ENCODE assay signal across 8 cellular contexts in genomic region chr5:97231025-97231636, GRCh38. TPM values are rescaled to one million over a fixed set of nuclear protein-coding genes. Genes with fewer than 3 reads are reported as not detected.
DNase-seq lines count a peak whose midpoint lies in the region; ATAC-seq, FAIRE-seq and TF ChIP-seq lines count a peak whose summit lies in the region.

No MANE protein-coding gene starts in this region.

- H2AFZ ChIP-seq in H1 (ENCODE audit: low read length), result no peak overlapping the region

- intact Hi-C loops in aorta (cut with DNase I), result no loop called here

- no peak overlapping the region for H2AK5ac ChIP-seq in H1 (ENCODE audit: low read depth, low read length)

- no peak overlapping the region for H3K4ac ChIP-seq in H1 (replicated peaks; ENCODE audit: insufficient read length, low read depth, low read length)

- CTCF ChIA-PET in H1 (lab: Charles Lee; ENCODE audit: partially characterized antibody), result interaction anchor here (0.6 to 3.0 kb wide), 22 partner anchors 9 to 1016 kb away, joined by 3 to 13 read pairs (median 4); no protein-coding TSS in a partner anchor

- no peak overlapping the region for H4K8ac ChIP-seq in H1 (ENCODE audit: extremely low read depth, insufficient read depth, low read length)

- H2BK5ac ChIP-seq in H1 (ENCODE audit: low read depth, low read length), result no peak overlapping the region

- H4K5ac ChIP-seq in H1 (ENCODE audit: insufficient read length, low read depth, low read length), result no peak overlapping the region

- no peaks in the 10 kb centered on the region for H4K20me1 ChIP-seq in H1 (replicated peaks in 1 of 2; ENCODE audit: control insufficient read depth in 1 of 2, insufficient read depth in 2 of 2, low read length in 2 of 2)

- no peak overlapping the region for H3K18ac ChIP-seq in H1 (ENCODE audit: extremely low read depth, low read length)

- no peak overlapping the region for H2BK120ac ChIP-seq in H1 (replicated peaks; ENCODE audit: low read depth, low read length)

- H3K79me2 ChIP-seq in H1 (ENCODE audit: control insufficient read depth in 1 of 2, insufficient read depth in 2 of 2, low read length in 2 of 2), result no peaks in the 10 kb centered on the region

- H3K4me1 ChIP-seq in SJCRH30 (no peaks in the 10 kb centered on the region), H1 (replicated peaks in 1 of 4; ENCODE audit: control insufficient read depth in 3 of 4, insufficient read depth in 4 of 4, low read length in 3 of 4) (no peaks in the 10 kb centered on the region), aorta (ENCODE audit: control insufficient read depth in 1 of 2, insufficient read depth in 2 of 2, low read length in 2 of 2) (no peaks in the 10 kb centered on the region)

- TF ChIP-seq POLR2A in H1 (IDR thresholded peaks at IDR 0.05; ENCODE audit: control extremely low read depth in 1 of 2, low read depth in 2 of 2, low read length in 2 of 2), result no peak

- H2BK20ac ChIP-seq in H1 (ENCODE audit: low read length), result no peak overlapping the region

- H3K36me3 ChIP-seq in SJCRH30, result no peaks in the 10 kb centered on the region
- H3K36me3 ChIP-seq in H1 (ENCODE audit: control insufficient read depth in 2 of 4, insufficient read depth in 4 of 4, low read length in 3 of 4), result no peaks in the 10 kb centered on the region
- H3K36me3 ChIP-seq in aorta (ENCODE audit: control insufficient read depth in 1 of 2, insufficient read depth in 2 of 2, low read length in 1 of 2), result no peaks in the 10 kb centered on the region

- DNase-seq in AG10803 (ENCODE audit: low read depth) (peak; percentile 83), MV-4-11 (lab: John Stamatoyannopoulos, UW) (peak; percentile 75), SJCRH30 (peak; percentile 46 to 81), H1 (ENCODE audit: low read depth in 1 of 2, low spot score in 2 of 2) (no peak), medulla oblongata (ENCODE audit: extremely low spot score) (peak; percentile 90), aorta (no peak)

- no peak overlapping the region for H3K4me2 ChIP-seq in H1 (ENCODE audit: insufficient read depth in 1 of 2, low read depth in 2 of 2, low read length in 2 of 2)

- no peak overlapping the region for H3K23ac ChIP-seq in H1 (ENCODE audit: insufficient read length)

- no peak overlapping the region for H2BK12ac ChIP-seq in H1 (ENCODE audit: low read depth, low read length)

- no peak overlapping the region for H2BK15ac ChIP-seq in H1 (ENCODE audit: low read length)

- no peak overlapping the region for H3K14ac ChIP-seq in H1 (ENCODE audit: insufficient read length)

- TF ChIP-seq RAD21 in H1 (IDR thresholded peaks at IDR 0.05 in 1 of 2, conservative IDR thresholded peaks at IDR 0.05 in 1 of 2; ENCODE audit: low read depth in 2 of 2, low read length in 2 of 2), result peak; percentile 78 to 79

- H3K79me1 ChIP-seq in H1 (ENCODE audit: low read depth, low read length), result no peaks in the 10 kb centered on the region

- no peaks in the 10 kb centered on the region for H3K27me3 ChIP-seq in SJCRH30
- no peaks in the 10 kb centered on the region for H3K27me3 ChIP-seq in H1 (replicated peaks in 1 of 4; ENCODE audit: control insufficient read depth in 3 of 4, extremely low read depth in 1 of 4, insufficient read depth in 3 of 4, low read length in 3 of 4)
- no peaks in the 10 kb centered on the region for H3K27me3 ChIP-seq in aorta (ENCODE audit: control insufficient read depth in 1 of 2, insufficient read depth in 2 of 2, low read length in 1 of 2)

- TF ChIP-seq CTCF in AG10803 (conservative IDR thresholded peaks at IDR 0.05; ENCODE audit: low read length) (peak; percentile 93), GM12874 (IDR thresholded peaks at IDR 0.05; ENCODE audit: insufficient read depth, low read depth, low read length) (peak; percentile 56), H1 (IDR thresholded peaks at IDR 0.05; ENCODE audit: control extremely low read depth in 1 of 3, insufficient read depth in 1 of 3, low read depth in 1 of 3, low read length in 3 of 3) (peak in 2 of 3 experiments; percentile 56 to 63; a peak in 3 of 4 replicates)

- no peak overlapping the region for H3K56ac ChIP-seq in H1 (replicated peaks; ENCODE audit: insufficient read length, low read depth, low read length)

- 18% methylated on average over 4 of the region's 4 CpGs; no CpG with 5 or more reads in 1 of the 2 experiments for WGBS in H1 (ENCODE audit: extremely low coverage in 1 of 2, insufficient coverage in 1 of 2, insufficient read length in 1 of 2, insufficient replicate concordance in 2 of 2, low coverage in 1 of 2, low lambda C conversion rate in 2 of 2, missing lambda C conversion rate in 1 of 2), 2 experiments
- WGBS in aorta, 2 donors, result 1% methylated on average over 4 of the region's 4 CpGs

- no peak for TF ChIP-seq EP300 in H1 (IDR thresholded peaks at IDR 0.05; ENCODE audit: borderline replicate concordance in 1 of 2, low read depth in 2 of 2, low read length in 2 of 2)

- POLR2A ChIA-PET in H1 (lab: Charles Lee; ENCODE audit: partially characterized antibody), result no interaction called here

- peaks cover 4% of the 10 kb centered on the region; the same call in 1 of the 2 replicates for H3K9me3 ChIP-seq in SJCRH30 (replicated peaks)
- H3K9me3 ChIP-seq in H1 (ENCODE audit: insufficient read depth in 2 of 2, low read depth in 1 of 2, low read length in 1 of 2), result no peaks in the 10 kb centered on the region
- H3K9me3 ChIP-seq in aorta (ENCODE audit: control insufficient read depth, low read length), result no peaks in the 10 kb centered on the region

- ATAC-seq in HG02642 (IDR thresholded peaks at IDR 0.05; ENCODE audit: poor library complexity, unreplicated experiment), result peak; percentile 84
- ATAC-seq in aorta (ENCODE audit: low FRiP score), result peak; percentile 83

- H3K4me3 ChIP-seq in AG10803 (ENCODE audit: low read length) (no peak overlapping the region), SJCRH30 (no peak overlapping the region), H1 (ENCODE audit: extremely low read depth in 1 of 4, insufficient read depth in 2 of 4, low read depth in 3 of 4, low read length in 4 of 4) (no peak overlapping the region), aorta (ENCODE audit: low read length in 2 of 2) (no peak overlapping the region)

- no peak overlapping the region for H3K27ac ChIP-seq in SJCRH30
- no peak overlapping the region for H3K27ac ChIP-seq in H1 (ENCODE audit: low read depth, low read length)
- no peak overlapping the region for H3K27ac ChIP-seq in aorta (ENCODE audit: low read depth in 1 of 2, low read length in 2 of 2)

- no peaks in the 10 kb centered on the region for H3K23me2 ChIP-seq in H1 (ENCODE audit: low read depth, low read length)

- no peak overlapping the region for H3K9ac ChIP-seq in H1 (replicated peaks in 1 of 4; ENCODE audit: extremely low read depth in 1 of 4, low read depth in 3 of 4, low read length in 3 of 4)

- peak; percentile 65 for FAIRE-seq in H1 (lab: Jason Lieb, UNC)

- H4K91ac ChIP-seq in H1 (replicated peaks; ENCODE audit: insufficient read length, low read length), result no peak overlapping the region

TF ChIP-seq in H1, 55 proteins besides CTCF, POLR2A, EP300 and RAD21:
- TF ChIP-seq GABPA (IDR thresholded peaks at IDR 0.05; ENCODE audit: borderline replicate concordance, insufficient read depth, low read length) (no peak), CEBPB (IDR thresholded peaks at IDR 0.05; ENCODE audit: low read depth, low read length) (peak; percentile 99), RBBP5 (IDR thresholded peaks at IDR 0.05; ENCODE audit: borderline replicate concordance, low read depth, low read length) (no peak), GTF2F1 (IDR thresholded peaks at IDR 0.05; ENCODE audit: borderline replicate concordance, low read depth, low read length) (no peak), TBP (IDR thresholded peaks at IDR 0.05; ENCODE audit: low read depth, low read length) (no peak), NANOG (IDR thresholded peaks at IDR 0.05; ENCODE audit: insufficient read depth, low read depth, low read length, poor library complexity, severe bottlenecking) (no peak), EZH2 (IDR thresholded peaks at IDR 0.05; ENCODE audit: low read depth, low read length, severe bottlenecking) (no peak)

RNA-seq across cellular contexts. Expression of gene RIOK2, which starts 48.1 kb away (rescaled TPM):
- total RNA-seq in SJCRH30 (2014; rRNA removed; shearing (Covaris generic)), result 47.2 and 53.5 TPM in 2 replicates
- total RNA-seq in H1 (2021; fragmentation: NEBNext Ultra II Directional; extraction: Animal tissue kit (Norgen Biotek cat#: 25700)), result 35.0 and 35.8 TPM in 2 replicates
- 2.7 and 5.4 TPM in 2 replicates for polyA plus RNA-seq in H1 (2011; rRNA removed)
- polyA plus RNA-seq in H1 (2011; cell fraction: cytosol; rRNA removed), result 8.2 TPM
- 7.7 TPM for polyA plus RNA-seq in H1 (2011; cell fraction: nucleus; rRNA removed)
- polyA plus RNA-seq in H1 (2012, experiment 1 of 2), result 18.6 to 39.7 TPM (median 24.2 TPM) in 4 replicates
- 0.97 TPM for polyA plus RNA-seq in H1 (2012, experiment 2 of 2)
- polyA plus RNA-seq in H1 (2013, experiment 1 of 2), result 19.2 TPM
- 23.2 TPM for polyA plus RNA-seq in H1 (2013, experiment 2 of 2)
- 12.8 and 19.1 TPM in 2 replicates for polyA minus RNA-seq in H1 (2011; rRNA and poly(A)+ RNA removed)
- 12.8 TPM for polyA minus RNA-seq in H1 (2011; cell fraction: cytosol; rRNA and poly(A)+ RNA removed)
- 37.9 TPM for polyA minus RNA-seq in H1 (2011; cell fraction: nucleus; rRNA and poly(A)+ RNA removed)
- 10 to 100 TPM; 22.0 to 23.9 TPM for total RNA-seq in aorta
- polyA plus RNA-seq in aorta, result 10 to 100 TPM; 15.8 to 16.3 TPM

Comparison
In these comparisons a context has a peak if more than half of its experiments do, and no peak if none do; other contexts are left out.
1. DNase-seq: peak in AG10803 (single experiment), MV-4-11 (single experiment), SJCRH30 (2 of 2) and medulla oblongata (single experiment); none in H1 (0 of 2) and aorta (0 of 2).
2. Peak in every context shown above with its lines, with median percentiles within 50 percentile points of each other: CTCF ChIP-seq.